ENCODE assay signal across 1 cellular context in the genomic region with DNA sequence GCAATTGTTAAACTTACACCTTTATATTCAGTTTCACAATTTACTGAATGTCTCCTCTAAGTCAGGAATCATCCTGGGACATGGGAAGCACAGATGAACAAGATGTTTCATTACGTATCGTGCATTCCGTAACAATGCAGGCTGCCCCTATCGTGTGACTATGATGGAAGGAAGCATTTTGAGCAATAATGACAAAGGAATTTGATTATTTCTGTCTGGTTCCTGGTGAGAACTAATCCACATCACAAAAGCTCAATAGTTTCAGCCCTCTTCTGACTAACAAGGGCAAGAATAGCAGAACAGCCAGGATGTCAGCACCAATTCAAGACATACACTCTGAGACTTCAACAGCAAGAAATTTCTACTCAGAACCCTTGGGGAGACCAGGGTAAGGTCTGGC.
TF ChIP-seq lines count a peak whose summit lies in the region.

No MANE protein-coding gene starts in this region.

TF ChIP-seq in HepG2, 621 proteins besides CTCF, POLR2A, EP300 and RAD21:
- TF ChIP-seq, protein P1, sequence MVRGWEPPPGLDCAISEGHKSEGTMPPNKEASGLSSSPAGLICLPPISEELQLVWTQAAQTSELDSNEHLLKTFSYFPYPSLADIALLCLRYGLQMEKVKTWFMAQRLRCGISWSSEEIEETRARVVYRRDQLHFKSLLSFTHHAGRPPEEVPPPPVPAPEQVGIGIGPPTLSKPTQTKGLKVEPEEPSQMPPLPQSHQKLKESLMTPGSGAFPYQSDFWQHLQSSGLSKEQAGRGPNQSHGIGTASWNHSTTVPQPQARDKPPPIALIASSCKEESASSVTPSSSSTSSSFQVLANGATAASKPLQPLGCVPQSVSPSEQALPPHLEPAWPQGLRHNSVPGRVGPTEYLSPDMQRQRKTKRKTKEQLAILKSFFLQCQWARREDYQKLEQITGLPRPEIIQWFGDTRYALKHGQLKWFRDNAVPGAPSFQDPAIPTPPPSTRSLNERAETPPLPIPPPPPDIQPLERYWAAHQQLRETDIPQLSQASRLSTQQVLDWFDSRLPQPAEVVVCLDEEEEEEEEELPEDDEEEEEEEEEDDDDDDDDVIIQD (CRISPR knock-in tag; IDR thresholded peaks at IDR 0.05; ENCODE audit: low read depth) = no peak
- no peak for TF ChIP-seq ZNF878 (CRISPR knock-in tag; IDR thresholded peaks at IDR 0.05)
- TF ChIP-seq GLI4 (CRISPR knock-in tag; IDR thresholded peaks at IDR 0.05; ENCODE audit: borderline replicate concordance) = no peak
- TF ChIP-seq PAF1 (CRISPR knock-in tag; IDR thresholded peaks at IDR 0.05) = no peak
- TF ChIP-seq, protein P2, sequence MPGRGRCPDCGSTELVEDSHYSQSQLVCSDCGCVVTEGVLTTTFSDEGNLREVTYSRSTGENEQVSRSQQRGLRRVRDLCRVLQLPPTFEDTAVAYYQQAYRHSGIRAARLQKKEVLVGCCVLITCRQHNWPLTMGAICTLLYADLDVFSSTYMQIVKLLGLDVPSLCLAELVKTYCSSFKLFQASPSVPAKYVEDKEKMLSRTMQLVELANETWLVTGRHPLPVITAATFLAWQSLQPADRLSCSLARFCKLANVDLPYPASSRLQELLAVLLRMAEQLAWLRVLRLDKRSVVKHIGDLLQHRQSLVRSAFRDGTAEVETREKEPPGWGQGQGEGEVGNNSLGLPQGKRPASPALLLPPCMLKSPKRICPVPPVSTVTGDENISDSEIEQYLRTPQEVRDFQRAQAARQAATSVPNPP (CRISPR knock-in tag; IDR thresholded peaks at IDR 0.05) = no peak
- TF ChIP-seq, protein P3, sequence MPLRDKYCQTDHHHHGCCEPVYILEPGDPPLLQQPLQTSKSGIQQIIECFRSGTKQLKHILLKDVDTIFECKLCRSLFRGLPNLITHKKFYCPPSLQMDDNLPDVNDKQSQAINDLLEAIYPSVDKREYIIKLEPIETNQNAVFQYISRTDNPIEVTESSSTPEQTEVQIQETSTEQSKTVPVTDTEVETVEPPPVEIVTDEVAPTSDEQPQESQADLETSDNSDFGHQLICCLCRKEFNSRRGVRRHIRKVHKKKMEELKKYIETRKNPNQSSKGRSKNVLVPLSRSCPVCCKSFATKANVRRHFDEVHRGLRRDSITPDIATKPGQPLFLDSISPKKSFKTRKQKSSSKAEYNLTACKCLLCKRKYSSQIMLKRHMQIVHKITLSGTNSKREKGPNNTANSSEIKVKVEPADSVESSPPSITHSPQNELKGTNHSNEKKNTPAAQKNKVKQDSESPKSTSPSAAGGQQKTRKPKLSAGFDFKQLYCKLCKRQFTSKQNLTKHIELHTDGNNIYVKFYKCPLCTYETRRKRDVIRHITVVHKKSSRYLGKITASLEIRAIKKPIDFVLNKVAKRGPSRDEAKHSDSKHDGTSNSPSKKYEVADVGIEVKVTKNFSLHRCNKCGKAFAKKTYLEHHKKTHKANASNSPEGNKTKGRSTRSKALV (CRISPR knock-in tag; IDR thresholded peaks at IDR 0.05) = no peak
- TF ChIP-seq, protein P4, sequence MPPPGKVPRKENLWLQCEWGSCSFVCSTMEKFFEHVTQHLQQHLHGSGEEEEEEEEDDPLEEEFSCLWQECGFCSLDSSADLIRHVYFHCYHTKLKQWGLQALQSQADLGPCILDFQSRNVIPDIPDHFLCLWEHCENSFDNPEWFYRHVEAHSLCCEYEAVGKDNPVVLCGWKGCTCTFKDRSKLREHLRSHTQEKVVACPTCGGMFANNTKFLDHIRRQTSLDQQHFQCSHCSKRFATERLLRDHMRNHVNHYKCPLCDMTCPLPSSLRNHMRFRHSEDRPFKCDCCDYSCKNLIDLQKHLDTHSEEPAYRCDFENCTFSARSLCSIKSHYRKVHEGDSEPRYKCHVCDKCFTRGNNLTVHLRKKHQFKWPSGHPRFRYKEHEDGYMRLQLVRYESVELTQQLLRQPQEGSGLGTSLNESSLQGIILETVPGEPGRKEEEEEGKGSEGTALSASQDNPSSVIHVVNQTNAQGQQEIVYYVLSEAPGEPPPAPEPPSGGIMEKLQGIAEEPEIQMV (CRISPR knock-in tag; IDR thresholded peaks at IDR 0.05; ENCODE audit: low read depth) = no peak
- TF ChIP-seq, protein P5, sequence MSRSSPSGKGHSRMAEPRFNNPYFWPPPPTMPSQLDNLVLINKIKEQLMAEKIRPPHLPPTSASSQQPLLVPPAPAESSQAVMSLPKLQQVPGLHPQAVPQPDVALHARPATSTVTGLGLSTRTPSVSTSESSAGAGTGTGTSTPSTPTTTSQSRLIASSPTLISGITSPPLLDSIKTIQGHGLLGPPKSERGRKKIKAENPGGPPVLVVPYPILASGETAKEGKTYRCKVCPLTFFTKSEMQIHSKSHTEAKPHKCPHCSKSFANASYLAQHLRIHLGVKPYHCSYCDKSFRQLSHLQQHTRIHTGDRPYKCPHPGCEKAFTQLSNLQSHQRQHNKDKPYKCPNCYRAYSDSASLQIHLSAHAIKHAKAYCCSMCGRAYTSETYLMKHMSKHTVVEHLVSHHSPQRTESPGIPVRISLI (CRISPR knock-in tag; IDR thresholded peaks at IDR 0.05; ENCODE audit: borderline replicate concordance) = no peak
- TF ChIP-seq ZNF792 (CRISPR knock-in tag; IDR thresholded peaks at IDR 0.05) = no peak
- no peak for TF ChIP-seq NONO (IDR thresholded peaks at IDR 0.05)
- TF ChIP-seq NONO (CRISPR knock-in tag; conservative IDR thresholded peaks at IDR 0.05) = no peak
- TF ChIP-seq, protein P6, sequence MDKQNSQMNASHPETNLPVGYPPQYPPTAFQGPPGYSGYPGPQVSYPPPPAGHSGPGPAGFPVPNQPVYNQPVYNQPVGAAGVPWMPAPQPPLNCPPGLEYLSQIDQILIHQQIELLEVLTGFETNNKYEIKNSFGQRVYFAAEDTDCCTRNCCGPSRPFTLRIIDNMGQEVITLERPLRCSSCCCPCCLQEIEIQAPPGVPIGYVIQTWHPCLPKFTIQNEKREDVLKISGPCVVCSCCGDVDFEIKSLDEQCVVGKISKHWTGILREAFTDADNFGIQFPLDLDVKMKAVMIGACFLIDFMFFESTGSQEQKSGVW (CRISPR knock-in tag; IDR thresholded peaks at IDR 0.05; ENCODE audit: borderline replicate concordance) = no peak
- no peak for TF ChIP-seq HNRNPH1 (optimal IDR thresholded peaks at IDR 0.05; ENCODE audit: low read depth, low read length)
- TF ChIP-seq ZNF460 (CRISPR knock-in tag; IDR thresholded peaks at IDR 0.05; ENCODE audit: borderline replicate concordance) = no peak
